ENCODE assay signal across 24 cellular contexts in genomic region chr15:38202356-38202755, GRCh38.
"Had no signal": no experiment of that assay in that cellular context is flagged by ENCODE, and none has a peak within 500 bp of the region (broad histone marks: within the 10 kb centered on the region; RNA-seq: fewer than 3 reads in every experiment).

No MANE protein-coding gene starts in this region.

- H3K4me1 ChIP-seq: breast epithelium had no signal

- H3K4me2 ChIP-seq: neural progenitor cell had no signal

- ATAC-seq: activated CD4-positive, alpha-beta T cell treated with anti-CD3 and anti-CD28 coated beads for 36 hours; activated T-cell treated with anti-CD3 and anti-CD28 coated beads, Interleukin-2, amount 50 U/mL, for 4 hours; effector memory CD8-positive, alpha-beta T cell; gastrocnemius medialis; stimulated activated naive CD8-positive, alpha-beta T cell treated with anti-CD3 and anti-CD28 coated beads, Interleukin-15, Interleukin-2, amounts not matched to agents 100 U/mL and 50 U/mL, for 24 hours had no signal

- H3K27me3 ChIP-seq: adrenal gland, ascending aorta, breast epithelium, esophagus squamous epithelium, gastrocnemius medialis, neural progenitor cell, tibial artery had no signal

- H3K27ac ChIP-seq: adrenal gland, ascending aorta, breast epithelium, esophagus squamous epithelium, gastrocnemius medialis, neural progenitor cell, tibial artery had no signal

- FAIRE-seq: colon, islet of Langerhans had no signal

- H3K36me3 ChIP-seq: adrenal gland, ascending aorta, breast epithelium, esophagus squamous epithelium, gastrocnemius medialis, neural progenitor cell, tibial artery had no signal

- H3K9me3 ChIP-seq: adrenal gland, ascending aorta, breast epithelium, esophagus squamous epithelium, gastrocnemius medialis, tibial artery had no signal

- H3K4me3 ChIP-seq: adrenal gland, ascending aorta, breast epithelium, esophagus squamous epithelium, gastrocnemius medialis, neural progenitor cell, tibial artery had no signal

- DNase-seq: activated B cell treated with CpG ODN at 0.5 μM for 24 hours; activated CD4-positive, alpha-beta T cell treated with anti-CD3 and anti-CD28 coated beads for 36 hours; activated CD4-positive, alpha-beta T cell treated with anti-CD3 and anti-CD28 coated beads, Interleukin-2, amount 50 U/mL, for 48 hours; activated CD8-positive, alpha-beta memory T cell treated with anti-CD3 and anti-CD28 coated beads, Interleukin-2, amount 50 U/mL, for 48 hours; activated naive CD4-positive, alpha-beta T cell; activated T-cell treated with anti-CD3 and anti-CD28 coated beads, Interleukin-2, amount 50 U/mL, for 4 hours; effector memory CD8-positive, alpha-beta T cell; esophagus squamous epithelium; gastrocnemius medialis; left cardiac atrium; mesendoderm; naive B cell; posterior cingulate gyrus; retina; stimulated activated CD4-positive, alpha-beta T cell treated with anti-CD3 and anti-CD28 coated beads, Interleukin-4, amount 100 ng/mL, for 4 hours; stimulated activated naive CD8-positive, alpha-beta T cell treated with anti-CD3 and anti-CD28 coated beads, Interleukin-15, Interleukin-2, amounts not matched to agents 100 U/mL and 50 U/mL, for 24 hours; T1000; tibial artery had no signal

- H2AFZ ChIP-seq: neural progenitor cell had no signal

- H3K9ac ChIP-seq: neural progenitor cell had no signal
